8 cellular contexts compared by ENCODE assay signal in genomic region chr2:194382221-194382620, GRCh38.
"Had no signal": no experiment of that assay in that cellular context is flagged by ENCODE, and none has a peak within 500 bp of the region (broad histone marks: within the 10 kb centered on the region; RNA-seq: fewer than 3 reads in every experiment).

No MANE protein-coding gene starts in this region.

- FAIRE-seq: G401.6, GM12878, GM12891, GM12892, GM18507, GM19239 had no signal

- H3K4me3 ChIP-seq: GM12878 had no signal

- DNase-seq: GDM1, GF-D8 had no signal

- ATAC-seq: GM12878 had no signal
